Comparison of ENCODE assay signal across 9 cellular contexts in genomic region chr20:23419995-23420901, GRCh38. TPM values are rescaled to one million over a fixed set of nuclear protein-coding genes. Genes with fewer than 3 reads are reported as not detected.
A peak's percentile ranks its signal among the peaks of the same experiment; 100 is the strongest.
DNase-seq lines count a peak whose midpoint lies in the region; ATAC-seq, FAIRE-seq and TF ChIP-seq lines count a peak whose summit lies in the region.
"Had no signal": no experiment of that assay in that cellular context is flagged by ENCODE, and none has a peak within 500 bp of the region (broad histone marks: within the 10 kb centered on the region; RNA-seq: fewer than 3 reads in every experiment).

No MANE protein-coding gene starts in this region.

- H3K9ac ChIP-seq in kidney (ENCODE audit: low read length in 2 of 2) = peak overlapping the region; percentile 82 to 83

- intact Hi-C loops in kidney (cut with DNase I) = no loop called here

- no peaks in the 10 kb centered on the region for H3K36me3 ChIP-seq in bronchial epithelial cell (ENCODE audit: control insufficient read depth, insufficient read depth, low read length)
- no peaks in the 10 kb centered on the region for H3K36me3 ChIP-seq in kidney (ENCODE audit: control insufficient read depth in 1 of 2, insufficient read depth in 2 of 2, low read length in 2 of 2)

- DNase-seq in A172 (ENCODE audit: low spot score) (peak; percentile 33), bronchial epithelial cell (ENCODE audit: low read depth) (peak; percentile 71), kidney (peak; percentile 80)
- DNase-seq in Jurkat, Clone E6-1 (ENCODE audit: low read depth, low spot score) = no peak
- DNase-seq in stimulated activated CD4-positive, alpha-beta T cell treated with anti-CD3 and anti-CD28 coated beads, Interleukin-12 subunit alpha, Interleukin-12 subunit beta, amount 100 ng/mL, for 4 hours = peak; percentile 56

- H3K4me1 ChIP-seq in kidney (ENCODE audit: control insufficient read depth in 1 of 2, insufficient read depth in 1 of 2, low read depth in 1 of 2, low read length in 2 of 2) = peaks cover 9 to 10% of the 10 kb centered on the region in 2 donors

- peak overlapping the region; percentile 83 for H3K4me3 ChIP-seq in Jurkat, Clone E6-1 (ENCODE audit: low read length)
- H3K4me3 ChIP-seq in bronchial epithelial cell (ENCODE audit: low read depth, low read length) = peak overlapping the region; percentile 94
- H3K4me3 ChIP-seq in kidney (ENCODE audit: low read length in 2 of 2) = peak overlapping the region; percentile 81 to 85

- no peaks in the 10 kb centered on the region for H3K27me3 ChIP-seq in bronchial epithelial cell (ENCODE audit: control insufficient read depth, insufficient read depth, low read length)

- no peak for TF ChIP-seq CTCF in VCaP (conservative IDR thresholded peaks at IDR 0.05)
- no peak for TF ChIP-seq CTCF in bronchial epithelial cell (IDR thresholded peaks at IDR 0.05; ENCODE audit: insufficient read depth, low read length, severe bottlenecking)
- no peak for TF ChIP-seq CTCF in kidney (IDR thresholded peaks at IDR 0.05; ENCODE audit: borderline replicate concordance, extremely low read depth, insufficient read depth)

- FAIRE-seq in bronchial epithelial cell (lab: Jason Lieb, UNC) = no peak
- no peak for FAIRE-seq in kidney (lab: Jason Lieb, UNC)

- ATAC-seq in GM18511 (IDR thresholded peaks at IDR 0.05; ENCODE audit: unreplicated experiment) (peak; percentile 36), HG03439 (IDR thresholded peaks at IDR 0.05; ENCODE audit: unreplicated experiment) (no peak)

- no peaks in the 10 kb centered on the region for H3K9me3 ChIP-seq in kidney (ENCODE audit: control insufficient read depth in 1 of 2, low read length in 2 of 2)

- peak overlapping the region; percentile 88 for H3K27ac ChIP-seq in VCaP
- H3K27ac ChIP-seq in kidney (ENCODE audit: low read depth in 2 of 2, low read length in 2 of 2) = peak overlapping the region; percentile 87 to 89

RNA-seq across cellular contexts. Expression of gene NAPB, which starts 1.0 kb away (rescaled TPM):
- 6.4 and 6.6 TPM in 2 replicates for total RNA-seq in A172 (2014; rRNA removed; shearing (Covaris generic))
- polyA plus RNA-seq in Jurkat, Clone E6-1 (2012; ENCODE audit: insufficient read depth, insufficient read length) = 8.5 TPM
- total RNA-seq in bronchial epithelial cell (9.9 and 10.8 TPM in 2 replicates), kidney (9.6 TPM)
- 5.3 TPM for polyA plus RNA-seq in kidney (ENCODE audit: insufficient read depth, low read depth, low replicate concordance)

RNA-seq across cellular contexts. Expression of gene CSTL1, which starts 19.2 kb away (rescaled TPM):
- total RNA-seq in A172 (2014; rRNA removed; shearing (Covaris generic)) = not detected in 2 replicates
- polyA plus RNA-seq in Jurkat, Clone E6-1 (2012; ENCODE audit: insufficient read depth, insufficient read length) = not detected
- total RNA-seq in bronchial epithelial cell (not detected in 2 replicates), kidney (not detected)
- not detected for polyA plus RNA-seq in kidney (ENCODE audit: insufficient read depth, low read depth, low replicate concordance)
- total RNA-seq: subcutaneous adipose tissue had no signal

RNA-seq across cellular contexts. Expression of gene CST11, which starts 32.4 kb away (rescaled TPM):
- total RNA-seq in A172 (2014; rRNA removed; shearing (Covaris generic)) = not detected in 2 replicates
- not detected for polyA plus RNA-seq in Jurkat, Clone E6-1 (2012; ENCODE audit: insufficient read depth, insufficient read length)
- not detected in 2 replicates for total RNA-seq in bronchial epithelial cell
- total RNA-seq in kidney = not detected
- not detected for polyA plus RNA-seq in kidney (ENCODE audit: insufficient read depth, low read depth, low replicate concordance)
- total RNA-seq: subcutaneous adipose tissue had no signal

RNA-seq across cellular contexts. Expression of gene GZF1, which starts 58.3 kb away (rescaled TPM):
- total RNA-seq in A172 (2014; rRNA removed; shearing (Covaris generic)) = 18.7 and 22.7 TPM in 2 replicates
- 13.2 TPM for polyA plus RNA-seq in Jurkat, Clone E6-1 (2012; ENCODE audit: insufficient read depth, insufficient read length)
- total RNA-seq in bronchial epithelial cell (16.6 and 28.0 TPM in 2 replicates), kidney (14.1 TPM)
- 7.7 TPM for polyA plus RNA-seq in kidney (ENCODE audit: insufficient read depth, low read depth, low replicate concordance)
